Comparison of ENCODE assay signal across 15 cellular contexts in genomic region chr16:3050487-3050886, GRCh38. TPM values are rescaled to one million over a fixed set of nuclear protein-coding genes. Genes with fewer than 3 reads are reported as not detected.
"Had no signal": no experiment of that assay in that cellular context is flagged by ENCODE, and none has a peak within 500 bp of the region (broad histone marks: within the 10 kb centered on the region; RNA-seq: fewer than 3 reads in every experiment).

No MANE protein-coding gene starts in this region.

- H3K36me3 Mint-ChIP-seq: activated naive CD4-positive, alpha-beta T cell treated with anti-CD3 and anti-CD28 coated beads, Interleukin-2, amount 50 U/mL, for 24 hours had no signal

- ATAC-seq: T-cell, WTC11 had no signal

- H3K4me3 ChIP-seq: right atrium auricular region, SK-N-MC, thyroid gland had no signal

- H3K36me3 ChIP-seq: right atrium auricular region, thyroid gland had no signal

- H3K27ac ChIP-seq: right atrium auricular region, SK-N-MC, thyroid gland had no signal

- H3K4me3 Mint-ChIP-seq: activated naive CD4-positive, alpha-beta T cell treated with anti-CD3 and anti-CD28 coated beads, Interleukin-2, amount 50 U/mL, for 24 hours; T-cell; WTC11 had no signal

- FAIRE-seq: small intestine had no signal

- H3K27ac Mint-ChIP-seq: activated naive CD4-positive, alpha-beta T cell treated with anti-CD3 and anti-CD28 coated beads, Interleukin-2, amount 50 U/mL, for 24 hours; WTC11 had no signal

- DNase-seq: activated CD4-positive, alpha-beta T cell treated with anti-CD3 and anti-CD28 coated beads, Interleukin-2, amount 50 U/mL, for 1 hour; activated CD8-positive, alpha-beta memory T cell treated with anti-CD3 and anti-CD28 coated beads, Interleukin-2, amount 50 U/mL, for 48 hours; dermis blood vessel endothelial cell; hippocampal formation; kidney glomerular epithelial cell; small intestine; T-cell; thyroid gland had no signal

- H3K9me3 ChIP-seq: right atrium auricular region, thyroid gland had no signal

- H3K9me3 Mint-ChIP-seq: activated naive CD4-positive, alpha-beta T cell treated with anti-CD3 and anti-CD28 coated beads, Interleukin-2, amount 50 U/mL, for 24 hours; T-cell had no signal

RNA-seq across cellular contexts. Expression of gene MMP25, which starts 4.1 kb away (rescaled TPM):
- total RNA-seq: dermis blood vessel endothelial cell had no signal

RNA-seq across cellular contexts. Expression of gene BICDL2, which starts 13.7 kb away (rescaled TPM):
- total RNA-seq: cerebellum, dermis blood vessel endothelial cell, glomerular endothelial cell, myocyte had no signal
